In genomic region chr5:95779611-95780010, GRCh38 we compare ENCODE assay signal across 13 cellular contexts. TPM values are rescaled to one million over a fixed set of nuclear protein-coding genes. Genes with fewer than 3 reads are reported as not detected.
DNase-seq lines count a peak whose midpoint lies in the region; ATAC-seq and TF ChIP-seq lines count a peak whose summit lies in the region.
"Had no signal": no experiment of that assay in that cellular context is flagged by ENCODE, and none has a peak within 500 bp of the region (broad histone marks: within the 10 kb centered on the region; RNA-seq: fewer than 3 reads in every experiment).

No MANE protein-coding gene starts in this region.

- TF ChIP-seq CTCF in fibroblast of the aortic adventitia (IDR thresholded peaks at IDR 0.05; ENCODE audit: insufficient read depth, low read length) = no peak
- no peak for TF ChIP-seq CTCF in prostate gland (IDR thresholded peaks at IDR 0.05)
- TF ChIP-seq CTCF in GM10248 (IDR thresholded peaks at IDR 0.05; ENCODE audit: control extremely low read depth, extremely low read depth, low read depth, missing control alignments) = no peak

- no peaks in the 10 kb centered on the region for H3K9me3 ChIP-seq in BLaER1 treated with 17β-estradiol and CSF1 and Interleukin-3, amounts not matched to agents 10 nM and 100 nM (replicated peaks in 1 of 11)
- no peaks in the 10 kb centered on the region for H3K9me3 ChIP-seq in prostate gland

- DNase-seq in OCI-M1 (lab: John Stamatoyannopoulos, UW) (peak; percentile 20), fibroblast of the aortic adventitia (ENCODE audit: low read depth) (peak; percentile 77), prostate gland (ENCODE audit: low spot score) (no peak), glomerular visceral epithelial cell (ENCODE audit: extremely low spot score) (no peak), GM10248 (ENCODE audit: extremely low spot score) (no peak), NCI-H510A (lab: John Stamatoyannopoulos, UW) (no peak)
- DNase-seq: activated CD4-positive, alpha-beta T cell treated with anti-CD3 and anti-CD28 coated beads, Interleukin-2, amount 50 U/mL, for 48 hours; amygdala; CD8-positive, alpha-beta memory T cell; foreskin keratinocyte; stimulated activated CD4-positive, alpha-beta T cell treated with anti-CD3 and anti-CD28 coated beads, Interleukin-12 subunit alpha, Interleukin-12 subunit beta, amount 100 ng/mL, for 4 hours had no signal

- intact Hi-C loops in prostate gland (cut with DNase I) = loop anchor here (2.0 to 10.0 kb wide), 6 partner anchors 47 to 555 kb away; partner anchors contain the start of genes ELL2 and RHOBTB3

- H3K27ac ChIP-seq in BLaER1 treated with 17β-estradiol and CSF1 and Interleukin-3, amounts not matched to agents 10 nM and 100 nM = peak overlapping the region in 10 of 11 experiments; percentile 13 to 74 (median 62); a peak in 18 of 22 replicates
- H3K27ac ChIP-seq in prostate gland = peak overlapping the region; percentile 66 to 75
- H3K27ac ChIP-seq: foreskin keratinocyte had no signal

- no peak overlapping the region for H3K4me3 ChIP-seq in BLaER1 treated with 17β-estradiol and CSF1 and Interleukin-3, amounts not matched to agents 10 nM and 100 nM
- H3K4me3 ChIP-seq in fibroblast of the aortic adventitia (ENCODE audit: low read depth, low read length) = no peak overlapping the region
- H3K4me3 ChIP-seq in prostate gland = no peak overlapping the region

- peaks cover 10 to 48% (median 33%) of the 10 kb centered on the region in 10 experiments; a peak in 19 of 20 replicates for H3K4me1 ChIP-seq in BLaER1 treated with 17β-estradiol and CSF1 and Interleukin-3, amounts not matched to agents 10 nM and 100 nM
- no peaks in the 10 kb centered on the region for H3K4me1 ChIP-seq in prostate gland (replicated peaks)
- H3K4me1 ChIP-seq: foreskin keratinocyte had no signal

- POLR2A ChIA-PET in GM10248 (lab: Yijun Ruan, JAX) = no interaction called here

- H3K9ac ChIP-seq in BLaER1 treated with 17β-estradiol and CSF1 and Interleukin-3, amounts not matched to agents 10 nM and 100 nM = peak overlapping the region in 6 of 11 experiments; percentile 8 to 49 (median 30); a peak in 4 of 22 replicates

- H3K4me2 ChIP-seq in BLaER1 treated with 17β-estradiol and CSF1 and Interleukin-3, amounts not matched to agents 10 nM and 100 nM = peak overlapping the region in 10 of 11 experiments; percentile 4 to 91 (median 66); a peak in 17 of 22 replicates

- no peak for ATAC-seq in GM18520 (IDR thresholded peaks at IDR 0.05; ENCODE audit: unreplicated experiment)
- ATAC-seq: foreskin keratinocyte had no signal

- WGBS in prostate gland = 55% methylated on average over 2 of the region's 2 CpGs

- no peaks in the 10 kb centered on the region for H4K20me1 ChIP-seq in BLaER1 treated with 17β-estradiol and CSF1 and Interleukin-3, amounts not matched to agents 10 nM and 100 nM

- H3K27me3 ChIP-seq in BLaER1 treated with 17β-estradiol and CSF1 and Interleukin-3, amounts not matched to agents 10 nM and 100 nM = no peaks in the 10 kb centered on the region
- H3K27me3 ChIP-seq in prostate gland (replicated peaks; ENCODE audit: insufficient read depth) = no peaks in the 10 kb centered on the region
- H3K27me3 ChIP-seq: foreskin keratinocyte had no signal

- H3K36me3 ChIP-seq in BLaER1 treated with 17β-estradiol and CSF1 and Interleukin-3, amounts not matched to agents 10 nM and 100 nM = peaks cover 7 to 43% (median 16%) of the 10 kb centered on the region in 11 experiments
- no peaks in the 10 kb centered on the region for H3K36me3 ChIP-seq in prostate gland

- TF ChIP-seq POLR2A in prostate gland (IDR thresholded peaks at IDR 0.05) = no peak

- CTCF ChIA-PET in GM10248 (lab: Yijun Ruan, JAX) = interaction anchor here (0.9 to 19.5 kb wide), 9 partner anchors 9 to 137 kb away, joined by 3 to 561 read pairs (median 4); partner anchors contain the start of gene GLRX

RNA-seq across cellular contexts. Expression of gene GLRX, which starts 42.9 kb away (rescaled TPM):
- 13.3 and 31.6 TPM in 2 replicates for total RNA-seq in fibroblast of the aortic adventitia (ENCODE audit: low replicate concordance)
- total RNA-seq in prostate gland = 10 to 100 TPM; 16.6 to 34.8 TPM

RNA-seq across cellular contexts. Expression of gene RHOBTB3, which starts 48.5 kb away (rescaled TPM):
- 82.2 and 86.9 TPM in 2 replicates for total RNA-seq in fibroblast of the aortic adventitia (ENCODE audit: low replicate concordance)
- 100 to 1,000 TPM in 1 of 2 donors, 10 to 100 TPM in 1; 87.3 to 134 TPM for total RNA-seq in prostate gland

Comparison
In these comparisons a context has a peak if more than half of its experiments do, and no peak if none do; other contexts are left out.
1. DNase-seq: peak in OCI-M1 (single experiment) and fibroblast of the aortic adventitia (single experiment); none in prostate gland (single experiment), glomerular visceral epithelial cell (single experiment), GM10248 (single experiment) and NCI-H510A (single experiment).